15 cellular contexts compared by ENCODE assay signal in genomic region chr16:23651943-23652468, GRCh38. TPM values are rescaled to one million over a fixed set of nuclear protein-coding genes. Genes with fewer than 3 reads are reported as not detected.
DNase-seq lines count a peak whose midpoint lies in the region; ATAC-seq, FAIRE-seq and TF ChIP-seq lines count a peak whose summit lies in the region.
"Had no signal": no experiment of that assay in that cellular context is flagged by ENCODE, and none has a peak within 500 bp of the region (broad histone marks: within the 10 kb centered on the region; RNA-seq: fewer than 3 reads in every experiment).

No MANE protein-coding gene starts in this region.

- TF ChIP-seq CTCF in HepG2 (CRISPR knock-in tag; IDR thresholded peaks at IDR 0.05) (no peak), right lobe of liver (IDR thresholded peaks at IDR 0.05) (no peak), glutamatergic neuron (IDR thresholded peaks at IDR 0.05; ENCODE audit: partially characterized antibody, unreplicated experiment) (no peak)

- H3K9me3 ChIP-seq in HepG2 (ENCODE audit: low read length): no peaks in the 10 kb centered on the region
- H3K9me3 ChIP-seq in right lobe of liver: no peaks in the 10 kb centered on the region
- H3K9me3 ChIP-seq: breast epithelium had no signal

- H3K79me2 ChIP-seq in HepG2 (ENCODE audit: insufficient read depth, low read length): peaks cover 81% of the 10 kb centered on the region

- FAIRE-seq in HepG2 (lab: Jason Lieb, UNC): no peak
- FAIRE-seq: frontal cortex had no signal

- intact Hi-C loops in HepG2 (cut with micrococcal nuclease; ENCODE audit: unreplicated experiment) (no loop called here), right lobe of liver (cut with DNase I) (no loop called here)
- intact Hi-C loops in activated T-helper 1 cell treated with anti-CD3 and anti-CD28 coated beads, Interleukin-12 subunit alpha, Interleukin-12 subunit beta, Interleukin-2, Interleukin-4 antibody, amounts not matched to agents 30 ng/mL and 10 ng/mL and 1 ng/mL, durations not matched to agents 14 hours and 24 hours and 36 hours (cut with micrococcal nuclease): no loop called here

- POLR2A ChIA-PET in HepG2 (lab: Yijun Ruan, JAX): interaction anchor here (1.0 kb wide), 1 partner anchor 11 kb away, joined by 3 read pairs; the partner anchor contains the start of genes DCTN5 and PALB2

- H3K36me3 ChIP-seq in HepG2 (replicated peaks in 1 of 2; ENCODE audit: control insufficient read depth in 1 of 2, insufficient read depth in 2 of 2, low read length in 2 of 2): peaks cover 14 to 75% of the 10 kb centered on the region in 2 experiments; a peak in 4 of 5 replicates
- H3K36me3 ChIP-seq in right lobe of liver: peaks cover 0 to 20% (median 0%) of the 10 kb centered on the region in 4 donors
- H3K36me3 ChIP-seq: breast epithelium had no signal

- peaks cover 51% of the 10 kb centered on the region for H3K36me3 Mint-ChIP-seq in activated T-helper 1 cell treated with anti-CD3 and anti-CD28 coated beads, Interleukin-12 subunit alpha, Interleukin-12 subunit beta, Interleukin-2, Interleukin-4 antibody, amounts not matched to agents 30 ng/mL and 10 ng/mL and 1 ng/mL, durations not matched to agents 14 hours and 24 hours and 36 hours (ENCODE audit: low read depth)
- H3K36me3 Mint-ChIP-seq in glutamatergic neuron (ENCODE audit: unreplicated experiment): no peaks in the 10 kb centered on the region

- peaks cover 15% of the 10 kb centered on the region for H4K20me1 ChIP-seq in HepG2 (ENCODE audit: insufficient read depth, low read length)

- 95% methylated on average over 4 of the region's 4 CpGs for WGBS in HepG2 (ENCODE audit: low lambda C conversion rate)
- WGBS in right lobe of liver (ENCODE audit: insufficient coverage, low coverage, low lambda C conversion rate, missing lambda C conversion rate): 82% methylated on average over 4 of the region's 4 CpGs

- no peak overlapping the region for H3K4me3 Mint-ChIP-seq in activated T-helper 1 cell treated with anti-CD3 and anti-CD28 coated beads, Interleukin-12 subunit alpha, Interleukin-12 subunit beta, Interleukin-2, Interleukin-4 antibody, amounts not matched to agents 30 ng/mL and 10 ng/mL and 1 ng/mL, durations not matched to agents 14 hours and 24 hours and 36 hours
- no peak overlapping the region for H3K4me3 Mint-ChIP-seq in glutamatergic neuron (ENCODE audit: unreplicated experiment)

- TF ChIP-seq EP300 in HepG2 (IDR thresholded peaks at IDR 0.05; ENCODE audit: low read depth in 2 of 2, low read length in 2 of 2): no peak
- no peak for TF ChIP-seq EP300 in HepG2 (CRISPR knock-in tag; IDR thresholded peaks at IDR 0.05; ENCODE audit: borderline replicate concordance)

- no peak overlapping the region for H3K4me2 ChIP-seq in HepG2 (ENCODE audit: low read depth, low read length)

- H3K27ac ChIP-seq in HepG2 (ENCODE audit: extremely low read length, insufficient read depth, low read length) (no peak overlapping the region), right lobe of liver (no peak overlapping the region)
- H3K27ac ChIP-seq: breast epithelium, epithelial cell of prostate had no signal

- ATAC-seq in HepG2 (no peak), right lobe of liver (no peak), GM21619 (IDR thresholded peaks at IDR 0.05; ENCODE audit: unreplicated experiment) (peak; percentile 54), HG03175 (IDR thresholded peaks at IDR 0.05; ENCODE audit: unreplicated experiment) (no peak), GM21360 (IDR thresholded peaks at IDR 0.05; ENCODE audit: unreplicated experiment) (no peak)
- ATAC-seq: Right ventricle myocardium inferior, sciatic nerve had no signal

- DNase-seq in HepG2 (ENCODE audit: low spot score): no peak
- no peak for DNase-seq in right lobe of liver
- DNase-seq in activated T-helper 1 cell treated with anti-CD3 and anti-CD28 coated beads, Interleukin-12 subunit alpha, Interleukin-12 subunit beta, Interleukin-2, Interleukin-4 antibody, amounts not matched to agents 30 ng/mL and 10 ng/mL and 1 ng/mL, durations not matched to agents 14 hours and 24 hours and 36 hours (ENCODE audit: low spot score): no peak
- DNase-seq in glutamatergic neuron: no peak
- no peak for DNase-seq in NCI-H1417 (lab: John Stamatoyannopoulos, UW)
- DNase-seq: NCI-H2029 treated with DMSO at 0.1 percent for 48 hours, substantia nigra had no signal

- no peak overlapping the region for H3K9ac ChIP-seq in HepG2 (ENCODE audit: insufficient read depth, low read depth, low read length)

- BruUV-seq in HepG2 (replicated peaks; lab: Mats Ljungman, UMichigan): no TSS peak

- H3K9me3 Mint-ChIP-seq in activated T-helper 1 cell treated with anti-CD3 and anti-CD28 coated beads, Interleukin-12 subunit alpha, Interleukin-12 subunit beta, Interleukin-2, Interleukin-4 antibody, amounts not matched to agents 30 ng/mL and 10 ng/mL and 1 ng/mL, durations not matched to agents 14 hours and 24 hours and 36 hours: no peaks in the 10 kb centered on the region
- peaks cover 2% of the 10 kb centered on the region for H3K9me3 Mint-ChIP-seq in glutamatergic neuron (ENCODE audit: unreplicated experiment)

- CTCF ChIA-PET in HepG2 (lab: Yijun Ruan, JAX; ENCODE audit: low intra/inter-chr PET ratio, low total read pairs): no interaction called here

- no peak for TF ChIP-seq RAD21 in HepG2 (CRISPR knock-in tag; IDR thresholded peaks at IDR 0.05)

- in situ Hi-C loops in HepG2 (cut with HindIII; ENCODE audit: extremely low pct_ligation_motif_present, low pct_unique_long_range_greater_than_20kb): no loop called here

- no peaks in the 10 kb centered on the region for H3K4me1 ChIP-seq in HepG2 (ENCODE audit: insufficient read depth, low read length)
- no peaks in the 10 kb centered on the region for H3K4me1 ChIP-seq in right lobe of liver
- H3K4me1 ChIP-seq: breast epithelium had no signal

- H3K27me3 ChIP-seq in HepG2 (ENCODE audit: control insufficient read depth in 1 of 2, insufficient read depth in 2 of 2, low read length in 2 of 2): no peaks in the 10 kb centered on the region
- H3K27me3 ChIP-seq in right lobe of liver: no peaks in the 10 kb centered on the region
- H3K27me3 ChIP-seq: breast epithelium had no signal

- TF ChIP-seq POLR2A in HepG2 (IDR thresholded peaks at IDR 0.05; ENCODE audit: insufficient read depth in 1 of 2, low read depth in 2 of 2, low read length in 2 of 2): no peak
- TF ChIP-seq POLR2A in right lobe of liver (IDR thresholded peaks at IDR 0.05): no peak

- H3K4me3 ChIP-seq in HepG2 (replicated peaks in 1 of 3; ENCODE audit: insufficient read depth in 1 of 3, low read depth in 2 of 3, low read length in 3 of 3): no peak overlapping the region
- H3K4me3 ChIP-seq in right lobe of liver: no peak overlapping the region
- H3K4me3 ChIP-seq: breast epithelium had no signal

- no peaks in the 10 kb centered on the region for H3K27me3 Mint-ChIP-seq in activated T-helper 1 cell treated with anti-CD3 and anti-CD28 coated beads, Interleukin-12 subunit alpha, Interleukin-12 subunit beta, Interleukin-2, Interleukin-4 antibody, amounts not matched to agents 30 ng/mL and 10 ng/mL and 1 ng/mL, durations not matched to agents 14 hours and 24 hours and 36 hours (ENCODE audit: insufficient read depth)
- H3K27me3 Mint-ChIP-seq in glutamatergic neuron (ENCODE audit: unreplicated experiment): no peaks in the 10 kb centered on the region

- no peak overlapping the region for H2AFZ ChIP-seq in HepG2 (ENCODE audit: low read length)

- peak overlapping the region; percentile 79 for H3K27ac Mint-ChIP-seq in activated T-helper 1 cell treated with anti-CD3 and anti-CD28 coated beads, Interleukin-12 subunit alpha, Interleukin-12 subunit beta, Interleukin-2, Interleukin-4 antibody, amounts not matched to agents 30 ng/mL and 10 ng/mL and 1 ng/mL, durations not matched to agents 14 hours and 24 hours and 36 hours
- no peak overlapping the region for H3K27ac Mint-ChIP-seq in glutamatergic neuron (ENCODE audit: unreplicated experiment)

- peaks cover 43% of the 10 kb centered on the region for H3K4me1 Mint-ChIP-seq in activated T-helper 1 cell treated with anti-CD3 and anti-CD28 coated beads, Interleukin-12 subunit alpha, Interleukin-12 subunit beta, Interleukin-2, Interleukin-4 antibody, amounts not matched to agents 30 ng/mL and 10 ng/mL and 1 ng/mL, durations not matched to agents 14 hours and 24 hours and 36 hours (ENCODE audit: low read depth)
- H3K4me1 Mint-ChIP-seq in glutamatergic neuron (ENCODE audit: low read depth, unreplicated experiment): no peaks in the 10 kb centered on the region

RNA-seq across cellular contexts. Expression of gene DCTN5, which starts 10.7 kb away (rescaled TPM):
- total RNA-seq in HepG2 (2016; rRNA removed; fragmentation: Illumina TruSeq; extraction: Trizol) (207 and 352 TPM in 2 replicates), right lobe of liver (10 to 100 TPM; 10.0 to 18.9 (median 18.3) TPM), glutamatergic neuron (ENCODE audit: unreplicated experiment) (96.5 TPM)
- 20.5 and 23.4 TPM in 2 replicates for total RNA-seq in HepG2 (2016; cell fraction: cytosol; rRNA removed; fragmentation: Illumina TruSeq; extraction: Trizol; ENCODE audit: low read depth)
- 209 and 347 TPM in 2 replicates for total RNA-seq in HepG2 (2016; cell fraction: insoluble cytoplasmic fraction; rRNA removed; fragmentation: Illumina TruSeq; extraction: Trizol)
- total RNA-seq in HepG2 (2016; cell fraction: membrane; rRNA removed; fragmentation: Illumina TruSeq; extraction: Trizol): 72.8 and 82.2 TPM in 2 replicates
- 132 and 133 TPM in 2 replicates for total RNA-seq in HepG2 (2016; cell fraction: nucleus; rRNA removed; fragmentation: Illumina TruSeq; extraction: Trizol)
- polyA plus RNA-seq in HepG2 (2011; rRNA removed): 104 and 105 TPM in 2 replicates
- 63.7 and 85.8 TPM in 2 replicates for polyA plus RNA-seq in HepG2 (2011; cell fraction: cytosol; rRNA removed)
- 63.0 and 74.7 TPM in 2 replicates for polyA plus RNA-seq in HepG2 (2011; cell fraction: nucleus; rRNA removed)
- 94.7 and 110 TPM in 2 replicates for polyA plus RNA-seq in HepG2 (2012)
- polyA plus RNA-seq in HepG2 (2016; cell fraction: cytosol; fragmentation: Illumina TruSeq; extraction: Trizol; ENCODE audit: low read depth): 19.7 and 22.2 TPM in 2 replicates
- polyA plus RNA-seq in HepG2 (2016; cell fraction: insoluble cytoplasmic fraction; fragmentation: Illumina TruSeq; extraction: Trizol; ENCODE audit: low read depth): 226 and 246 TPM in 2 replicates
- polyA plus RNA-seq in HepG2 (2016; cell fraction: membrane; fragmentation: Illumina TruSeq; extraction: Trizol; ENCODE audit: low read depth): 43.6 and 49.0 TPM in 2 replicates
- 155 and 179 TPM in 2 replicates for polyA plus RNA-seq in HepG2 (2016; cell fraction: nucleus; fragmentation: Illumina TruSeq; extraction: Trizol; ENCODE audit: insufficient read depth, low read depth)
- polyA minus RNA-seq in HepG2 (2011; rRNA and poly(A)+ RNA removed; ENCODE audit: low replicate concordance): 138 and 162 TPM in 2 replicates
- 44.3 and 44.4 TPM in 2 replicates for polyA minus RNA-seq in HepG2 (2011; cell fraction: cytosol; rRNA and poly(A)+ RNA removed)
- 115 and 133 TPM in 2 replicates for polyA minus RNA-seq in HepG2 (2011; cell fraction: nucleus; rRNA and poly(A)+ RNA removed)
- 102 and 105 TPM in 2 replicates for total RNA-seq in activated T-helper 1 cell treated with anti-CD3 and anti-CD28 coated beads, Interleukin-12 subunit alpha, Interleukin-12 subunit beta, Interleukin-2, Interleukin-4 antibody, amounts not matched to agents 30 ng/mL and 10 ng/mL and 1 ng/mL, durations not matched to agents 14 hours and 24 hours and 36 hours

RNA-seq across cellular contexts. Expression of gene PALB2, which starts 10.9 kb away (rescaled TPM):
- total RNA-seq in HepG2 (2016; rRNA removed; fragmentation: Illumina TruSeq; extraction: Trizol) (40.9 and 58.5 TPM in 2 replicates), right lobe of liver (1 to 10 TPM; 4.3 to 7.7 (median 5.4) TPM), glutamatergic neuron (ENCODE audit: unreplicated experiment) (14.4 TPM)
- total RNA-seq in HepG2 (2016; cell fraction: cytosol; rRNA removed; fragmentation: Illumina TruSeq; extraction: Trizol; ENCODE audit: low read depth): 19.0 and 19.8 TPM in 2 replicates
- 40.7 and 53.7 TPM in 2 replicates for total RNA-seq in HepG2 (2016; cell fraction: insoluble cytoplasmic fraction; rRNA removed; fragmentation: Illumina TruSeq; extraction: Trizol)
- total RNA-seq in HepG2 (2016; cell fraction: membrane; rRNA removed; fragmentation: Illumina TruSeq; extraction: Trizol): 34.7 and 41.1 TPM in 2 replicates
- 36.5 and 40.9 TPM in 2 replicates for total RNA-seq in HepG2 (2016; cell fraction: nucleus; rRNA removed; fragmentation: Illumina TruSeq; extraction: Trizol)
- polyA plus RNA-seq in HepG2 (2011; rRNA removed): 11.0 and 12.1 TPM in 2 replicates
- 6.6 and 10.2 TPM in 2 replicates for polyA plus RNA-seq in HepG2 (2011; cell fraction: cytosol; rRNA removed)
- 9.5 and 11.4 TPM in 2 replicates for polyA plus RNA-seq in HepG2 (2011; cell fraction: nucleus; rRNA removed)
- 15.7 and 25.4 TPM in 2 replicates for polyA plus RNA-seq in HepG2 (2012)
- 3.9 and 4.1 TPM in 2 replicates for polyA plus RNA-seq in HepG2 (2016; cell fraction: cytosol; fragmentation: Illumina TruSeq; extraction: Trizol; ENCODE audit: low read depth)
- 58.1 and 60.2 TPM in 2 replicates for polyA plus RNA-seq in HepG2 (2016; cell fraction: insoluble cytoplasmic fraction; fragmentation: Illumina TruSeq; extraction: Trizol; ENCODE audit: low read depth)
- 14.0 and 15.7 TPM in 2 replicates for polyA plus RNA-seq in HepG2 (2016; cell fraction: membrane; fragmentation: Illumina TruSeq; extraction: Trizol; ENCODE audit: low read depth)
- polyA plus RNA-seq in HepG2 (2016; cell fraction: nucleus; fragmentation: Illumina TruSeq; extraction: Trizol; ENCODE audit: insufficient read depth, low read depth): 51.4 and 67.7 TPM in 2 replicates
- 16.5 and 19.6 TPM in 2 replicates for polyA minus RNA-seq in HepG2 (2011; rRNA and poly(A)+ RNA removed; ENCODE audit: low replicate concordance)
- 14.5 and 17.8 TPM in 2 replicates for polyA minus RNA-seq in HepG2 (2011; cell fraction: cytosol; rRNA and poly(A)+ RNA removed)
- polyA minus RNA-seq in HepG2 (2011; cell fraction: nucleus; rRNA and poly(A)+ RNA removed): 32.6 and 35.8 TPM in 2 replicates
- 34.4 and 36.2 TPM in 2 replicates for total RNA-seq in activated T-helper 1 cell treated with anti-CD3 and anti-CD28 coated beads, Interleukin-12 subunit alpha, Interleukin-12 subunit beta, Interleukin-2, Interleukin-4 antibody, amounts not matched to agents 30 ng/mL and 10 ng/mL and 1 ng/mL, durations not matched to agents 14 hours and 24 hours and 36 hours

RNA-seq across cellular contexts. Expression of gene PLK1, which starts 26.7 kb away (rescaled TPM):
- 76.3 and 97.4 TPM in 2 replicates for total RNA-seq in HepG2 (2016; rRNA removed; fragmentation: Illumina TruSeq; extraction: Trizol)
- total RNA-seq in HepG2 (2016; cell fraction: cytosol; rRNA removed; fragmentation: Illumina TruSeq; extraction: Trizol; ENCODE audit: low read depth): 28.4 and 28.6 TPM in 2 replicates
- 76.4 and 97.9 TPM in 2 replicates for total RNA-seq in HepG2 (2016; cell fraction: insoluble cytoplasmic fraction; rRNA removed; fragmentation: Illumina TruSeq; extraction: Trizol)
- total RNA-seq in HepG2 (2016; cell fraction: membrane; rRNA removed; fragmentation: Illumina TruSeq; extraction: Trizol): 53.8 and 55.3 TPM in 2 replicates
- 54.5 and 64.5 TPM in 2 replicates for total RNA-seq in HepG2 (2016; cell fraction: nucleus; rRNA removed; fragmentation: Illumina TruSeq; extraction: Trizol)
- 50.7 and 71.5 TPM in 2 replicates for polyA plus RNA-seq in HepG2 (2011; rRNA removed)
- 50.1 and 88.3 TPM in 2 replicates for polyA plus RNA-seq in HepG2 (2011; cell fraction: cytosol; rRNA removed)
- 85.1 and 122 TPM in 2 replicates for polyA plus RNA-seq in HepG2 (2011; cell fraction: nucleus; rRNA removed)
- 60.8 and 97.0 TPM in 2 replicates for polyA plus RNA-seq in HepG2 (2012)
- 33.9 and 37.2 TPM in 2 replicates for polyA plus RNA-seq in HepG2 (2016; cell fraction: cytosol; fragmentation: Illumina TruSeq; extraction: Trizol; ENCODE audit: low read depth)
- 114 and 170 TPM in 2 replicates for polyA plus RNA-seq in HepG2 (2016; cell fraction: insoluble cytoplasmic fraction; fragmentation: Illumina TruSeq; extraction: Trizol; ENCODE audit: low read depth)
- polyA plus RNA-seq in HepG2 (2016; cell fraction: membrane; fragmentation: Illumina TruSeq; extraction: Trizol; ENCODE audit: low read depth): 49.5 and 62.0 TPM in 2 replicates
- polyA plus RNA-seq in HepG2 (2016; cell fraction: nucleus; fragmentation: Illumina TruSeq; extraction: Trizol; ENCODE audit: insufficient read depth, low read depth): 151 and 164 TPM in 2 replicates
- 177 and 191 TPM in 2 replicates for polyA minus RNA-seq in HepG2 (2011; rRNA and poly(A)+ RNA removed; ENCODE audit: low replicate concordance)
- polyA minus RNA-seq in HepG2 (2011; cell fraction: cytosol; rRNA and poly(A)+ RNA removed): 65.7 and 78.2 TPM in 2 replicates
- polyA minus RNA-seq in HepG2 (2011; cell fraction: nucleus; rRNA and poly(A)+ RNA removed): 41.4 and 66.2 TPM in 2 replicates
- total RNA-seq in right lobe of liver: 1 to 10 TPM in 4 of 6 experiments, under 1 TPM in 2; 0.61 to 3.6 (median 1.8) TPM
- total RNA-seq in activated T-helper 1 cell treated with anti-CD3 and anti-CD28 coated beads, Interleukin-12 subunit alpha, Interleukin-12 subunit beta, Interleukin-2, Interleukin-4 antibody, amounts not matched to agents 30 ng/mL and 10 ng/mL and 1 ng/mL, durations not matched to agents 14 hours and 24 hours and 36 hours: 45.2 and 54.7 TPM in 2 replicates
- 16.9 TPM for total RNA-seq in glutamatergic neuron (ENCODE audit: unreplicated experiment)

RNA-seq across cellular contexts. Expression of gene NDUFAB1, which starts 55.9 kb away (rescaled TPM):
- total RNA-seq in HepG2 (2016; rRNA removed; fragmentation: Illumina TruSeq; extraction: Trizol): 601 and 760 TPM in 2 replicates
- 295 and 299 TPM in 2 replicates for total RNA-seq in HepG2 (2016; cell fraction: cytosol; rRNA removed; fragmentation: Illumina TruSeq; extraction: Trizol; ENCODE audit: low read depth)
- 602 and 798 TPM in 2 replicates for total RNA-seq in HepG2 (2016; cell fraction: insoluble cytoplasmic fraction; rRNA removed; fragmentation: Illumina TruSeq; extraction: Trizol)
- 285 and 300 TPM in 2 replicates for total RNA-seq in HepG2 (2016; cell fraction: membrane; rRNA removed; fragmentation: Illumina TruSeq; extraction: Trizol)
- 185 and 192 TPM in 2 replicates for total RNA-seq in HepG2 (2016; cell fraction: nucleus; rRNA removed; fragmentation: Illumina TruSeq; extraction: Trizol)
- 192 and 221 TPM in 2 replicates for polyA plus RNA-seq in HepG2 (2011; rRNA removed)
- 288 and 387 TPM in 2 replicates for polyA plus RNA-seq in HepG2 (2011; cell fraction: cytosol; rRNA removed)
- 84.1 and 87.7 TPM in 2 replicates for polyA plus RNA-seq in HepG2 (2011; cell fraction: nucleus; rRNA removed)
- polyA plus RNA-seq in HepG2 (2012): 224 and 262 TPM in 2 replicates
- polyA plus RNA-seq in HepG2 (2016; cell fraction: cytosol; fragmentation: Illumina TruSeq; extraction: Trizol; ENCODE audit: low read depth): 233 and 257 TPM in 2 replicates
- 608 and 670 TPM in 2 replicates for polyA plus RNA-seq in HepG2 (2016; cell fraction: insoluble cytoplasmic fraction; fragmentation: Illumina TruSeq; extraction: Trizol; ENCODE audit: low read depth)
- polyA plus RNA-seq in HepG2 (2016; cell fraction: membrane; fragmentation: Illumina TruSeq; extraction: Trizol; ENCODE audit: low read depth): 191 and 215 TPM in 2 replicates
- 276 and 279 TPM in 2 replicates for polyA plus RNA-seq in HepG2 (2016; cell fraction: nucleus; fragmentation: Illumina TruSeq; extraction: Trizol; ENCODE audit: insufficient read depth, low read depth)
- 41.0 and 74.5 TPM in 2 replicates for polyA minus RNA-seq in HepG2 (2011; rRNA and poly(A)+ RNA removed; ENCODE audit: low replicate concordance)
- polyA minus RNA-seq in HepG2 (2011; cell fraction: cytosol; rRNA and poly(A)+ RNA removed): 75.4 and 99.6 TPM in 2 replicates
- 33.9 and 41.0 TPM in 2 replicates for polyA minus RNA-seq in HepG2 (2011; cell fraction: nucleus; rRNA and poly(A)+ RNA removed)
- total RNA-seq in right lobe of liver: 10 to 100 TPM; 53.9 to 87.3 (median 63.9) TPM
- total RNA-seq in activated T-helper 1 cell treated with anti-CD3 and anti-CD28 coated beads, Interleukin-12 subunit alpha, Interleukin-12 subunit beta, Interleukin-2, Interleukin-4 antibody, amounts not matched to agents 30 ng/mL and 10 ng/mL and 1 ng/mL, durations not matched to agents 14 hours and 24 hours and 36 hours: 146 and 148 TPM in 2 replicates
- 76.0 TPM for total RNA-seq in glutamatergic neuron (ENCODE audit: unreplicated experiment)
